ENCODE assay signal across 17 cellular contexts in genomic region chr4:7747556-7747955, GRCh38.
"Had no signal": no experiment of that assay in that cellular context is flagged by ENCODE, and none has a peak within 500 bp of the region (broad histone marks: within the 10 kb centered on the region; RNA-seq: fewer than 3 reads in every experiment).

No MANE protein-coding gene starts in this region.

- H3K4me3 ChIP-seq: colonic mucosa, lower lobe of right lung, sigmoid colon, skin epidermis had no signal

- H3K27ac ChIP-seq: colonic mucosa, foreskin keratinocyte, lower lobe of right lung, neutrophil, sigmoid colon, skin epidermis had no signal

- H3K27me3 ChIP-seq: colonic mucosa, neutrophil, sigmoid colon had no signal

- H3K36me3 ChIP-seq: colonic mucosa, lower lobe of right lung, neutrophil, sigmoid colon had no signal

- H3K36me3 Mint-ChIP-seq: memory B cell, naive B cell had no signal

- H3K4me1 ChIP-seq: colonic mucosa had no signal

- H3K9me3 ChIP-seq: colonic mucosa, lower lobe of right lung, neutrophil, sigmoid colon had no signal

- H3K4me3 Mint-ChIP-seq: endodermal cell, memory B cell, nephron had no signal

- H3K9me3 Mint-ChIP-seq: memory B cell, nephron had no signal

- DNase-seq: colonic mucosa; effector CD4-positive, alpha-beta T cell; endodermal cell; erythroblast; foreskin keratinocyte; kidney glomerular epithelial cell; naive B cell; sigmoid colon; stimulated activated CD4-positive, alpha-beta T cell treated with anti-CD3 and anti-CD28 coated beads, Interleukin-2, amount 100 ng/mL, for 24 hours; stimulated activated CD4-positive, alpha-beta T cell treated with anti-CD3 and anti-CD28 coated beads, Interleukin-4, amount 100 ng/mL, for 4 hours; stimulated activated naive CD4-positive, alpha-beta T cell treated with Interleukin-2 at 50 U/mL for 16 hours; trophoblast cell had no signal

- ATAC-seq: foreskin keratinocyte had no signal

- H3K4me1 Mint-ChIP-seq: memory B cell had no signal

- H3K27ac Mint-ChIP-seq: endodermal cell, memory B cell, naive B cell had no signal
